ENCODE assay signal across 25 cellular contexts in genomic region chr2:211228559-211228958, GRCh38.
"Had no signal": no experiment of that assay in that cellular context is flagged by ENCODE, and none has a peak within 500 bp of the region (broad histone marks: within the 10 kb centered on the region; RNA-seq: fewer than 3 reads in every experiment).

No MANE protein-coding gene starts in this region.

- H3K36me3 ChIP-seq: left ventricle myocardium inferior, right atrium auricular region had no signal

- H3K4me3 ChIP-seq: left ventricle myocardium inferior, psoas muscle, right atrium auricular region, smooth muscle cell had no signal

- H3K79me2 ChIP-seq: parathyroid adenoma had no signal

- H3K9ac ChIP-seq: parathyroid adenoma had no signal

- H3K4me2 ChIP-seq: smooth muscle cell had no signal

- ATAC-seq: naive thymus-derived CD4-positive, alpha-beta T cell; psoas muscle; stimulated activated memory B cell treated with anti-CD40 and anti-IgM and Interleukin-4, amounts not matched to agents 10 μg/mL and 1 μg/mL and 100 μg/mL, for 72 hours; stimulated activated naive CD8-positive, alpha-beta T cell treated with anti-CD3 and anti-CD28 coated beads, Interleukin-15, amount 100 ng/mL, for 72 hours had no signal

- H3K4me1 ChIP-seq: left ventricle myocardium inferior, parathyroid adenoma, psoas muscle, right atrium auricular region had no signal

- DNase-seq: activated CD4-positive, alpha-beta memory T cell treated with anti-CD3 and anti-CD28 coated beads, Interleukin-2, amount 10 ng/mL, durations not matched to agents 7 days and 5 days; activated CD4-positive, alpha-beta T cell treated with anti-CD3 and anti-CD28 coated beads for 1 hour; activated CD4-positive, alpha-beta T cell treated with anti-CD3 and anti-CD28 coated beads, Interleukin-2, amount 10 ng/mL, durations not matched to agents 7 days and 5 days; activated CD8-positive, alpha-beta memory T cell treated with anti-CD3 and anti-CD28 coated beads, Interleukin-2, amount 50 U/mL, for 48 hours; activated gamma-delta T cell; activated naive CD4-positive, alpha-beta T cell treated with anti-CD3 and anti-CD28 coated beads, Interleukin-2, amount 10 ng/mL, durations not matched to agents 7 days and 5 days; activated naive CD8-positive, alpha-beta T cell treated with anti-CD3 and anti-CD28 coated beads, Interleukin-2, amount 10 ng/mL, durations not matched to agents 7 days and 5 days; activated T-cell treated with anti-CD3 and anti-CD28 coated beads, Interleukin-2, amount 50 U/mL, for 24 hours; central memory CD4-positive, alpha-beta T cell; head of caudate nucleus; hypothalamus; left ventricle myocardium inferior; mammary epithelial cell; naive thymus-derived CD4-positive, alpha-beta T cell; nucleus accumbens; psoas muscle; stimulated activated CD4-positive, alpha-beta T cell treated with anti-CD3 and anti-CD28 coated beads, Interleukin-1b, Interleukin-23, amount 100 ng/mL, for 48 hours; stimulated activated CD4-positive, alpha-beta T cell treated with anti-CD3 and anti-CD28 coated beads, Interleukin-4, amount 100 ng/mL, for 4 hours; stimulated activated CD8-positive, alpha-beta memory T cell treated with anti-CD3 and anti-CD28 coated beads, Interleukin-4, amount 100 ng/mL, for 48 hours; stimulated activated naive CD8-positive, alpha-beta T cell treated with anti-CD3 and anti-CD28 coated beads, Interleukin-15, amount 100 ng/mL, for 72 hours; substantia nigra had no signal

- H3K27me3 ChIP-seq: right atrium auricular region had no signal

- H3K27ac ChIP-seq: left ventricle myocardium inferior, parathyroid adenoma, psoas muscle, right atrium auricular region had no signal

- H3K9me3 ChIP-seq: left ventricle myocardium inferior, psoas muscle had no signal
